ENCODE assay signal across 22 cellular contexts in genomic region chr19:47141695-47142094, GRCh38. TPM values are rescaled to one million over a fixed set of nuclear protein-coding genes. Genes with fewer than 3 reads are reported as not detected.
A peak's percentile ranks its signal among the peaks of the same experiment; 100 is the strongest.
DNase-seq lines count a peak whose midpoint lies in the region; ATAC-seq and TF ChIP-seq lines count a peak whose summit lies in the region.
"Had no signal": no experiment of that assay in that cellular context is flagged by ENCODE, and none has a peak within 500 bp of the region (broad histone marks: within the 10 kb centered on the region; RNA-seq: fewer than 3 reads in every experiment).

No MANE protein-coding gene starts in this region.

- no peak overlapping the region for H3K4me3 Mint-ChIP-seq in activated CD4-positive, alpha-beta memory T cell treated with anti-CD3 and anti-CD28 coated beads for 36 hours
- H3K4me3 Mint-ChIP-seq in activated CD4-positive, alpha-beta memory T cell treated with anti-CD3 and anti-CD28 coated beads, Interleukin-2, amount 10 ng/mL, durations not matched to agents 7 days and 5 days, result no peak overlapping the region
- H3K4me3 Mint-ChIP-seq in type B pancreatic cell, result no peak overlapping the region
- H3K4me3 Mint-ChIP-seq in natural killer cell treated with Interleukin-12 subunit alpha and Interleukin-12 subunit beta and Interleukin-15 and Interleukin-18, amount 100 ng/mL, for 72 hours, result no peak overlapping the region
- H3K4me3 Mint-ChIP-seq: activated naive CD4-positive, alpha-beta T cell treated with anti-CD3 and anti-CD28 coated beads for 36 hours; neural crest cell; stimulated activated naive CD8-positive, alpha-beta T cell treated with anti-CD3 and anti-CD28 coated beads, Interleukin-15, Interleukin-2, amounts not matched to agents 100 ng/mL and 50 ng/mL, for 24 hours had no signal

- H3K4me3 ChIP-seq in SJSA1 (no peak overlapping the region), fibroblast of villous mesenchyme (ENCODE audit: low read depth, low read length) (no peak overlapping the region), Karpas-422 (ENCODE audit: low read length) (no peak overlapping the region)
- H3K4me3 ChIP-seq: BLaER1, upper lobe of left lung had no signal

- H2AFZ ChIP-seq in Karpas-422 (ENCODE audit: low read length), result no peak overlapping the region

- H3K4me1 ChIP-seq in SJSA1 (replicated peaks) (peaks cover 21% of the 10 kb centered on the region), Karpas-422 (ENCODE audit: low read length) (no peaks in the 10 kb centered on the region)

- H3K36me3 ChIP-seq in SJSA1, result peaks cover 80% of the 10 kb centered on the region
- H3K36me3 ChIP-seq in Karpas-422 (ENCODE audit: insufficient read depth, low read length), result peaks cover 34% of the 10 kb centered on the region

- no peak for ATAC-seq in HG03432 (IDR thresholded peaks at IDR 0.05; ENCODE audit: unreplicated experiment)
- ATAC-seq in natural killer cell treated with Interleukin-12 subunit alpha and Interleukin-12 subunit beta and Interleukin-15 and Interleukin-18, amount 100 ng/mL, for 72 hours, result no peak

- H3K4me1 Mint-ChIP-seq in activated CD4-positive, alpha-beta memory T cell treated with anti-CD3 and anti-CD28 coated beads for 36 hours (ENCODE audit: low read depth), result peaks cover 56% of the 10 kb centered on the region
- H3K4me1 Mint-ChIP-seq in activated CD4-positive, alpha-beta memory T cell treated with anti-CD3 and anti-CD28 coated beads, Interleukin-2, amount 10 ng/mL, durations not matched to agents 7 days and 5 days, result peaks cover 50% of the 10 kb centered on the region
- peaks cover 10% of the 10 kb centered on the region for H3K4me1 Mint-ChIP-seq in type B pancreatic cell (ENCODE audit: unreplicated experiment)
- H3K4me1 Mint-ChIP-seq in natural killer cell treated with Interleukin-12 subunit alpha and Interleukin-12 subunit beta and Interleukin-15 and Interleukin-18, amount 100 ng/mL, for 72 hours (ENCODE audit: low read depth in 2 of 2), result peaks cover 23 to 25% of the 10 kb centered on the region in 2 donors

- TF ChIP-seq CTCF in fibroblast of villous mesenchyme (IDR thresholded peaks at IDR 0.05; ENCODE audit: insufficient read depth, low read depth, low read length) (no peak), type B pancreatic cell (conservative IDR thresholded peaks at IDR 0.05) (no peak)

- no peaks in the 10 kb centered on the region for H3K27me3 ChIP-seq in SJSA1 (replicated peaks)
- H3K27me3 ChIP-seq in Karpas-422 (ENCODE audit: low read length), result no peaks in the 10 kb centered on the region
- H3K27me3 ChIP-seq: BLaER1, upper lobe of left lung had no signal

- H3K9me3 ChIP-seq in SJSA1 (replicated peaks) (no peaks in the 10 kb centered on the region), Karpas-422 (ENCODE audit: low read length) (no peaks in the 10 kb centered on the region)
- H3K9me3 ChIP-seq: BLaER1, upper lobe of left lung had no signal

- H3K9me2 ChIP-seq in Karpas-422 (replicated peaks; ENCODE audit: insufficient read depth, low read length), result no peaks in the 10 kb centered on the region

- POLR2A ChIA-PET in activated CD4-positive, alpha-beta memory T cell treated with anti-CD3 and anti-CD28 coated beads for 36 hours (lab: Charles Lee), result interaction anchor here (1.1 kb wide), 1 partner anchor 11 kb away, joined by 3 read pairs; the partner anchor contains the start of gene SAE1
- POLR2A ChIA-PET in activated CD4-positive, alpha-beta memory T cell treated with anti-CD3 and anti-CD28 coated beads, Interleukin-2, amount 10 ng/mL, durations not matched to agents 7 days and 5 days (lab: Charles Lee), result interaction anchor here (0.8 kb wide), 2 partner anchors 10 to 15 kb away, joined by 3 to 4 read pairs; no protein-coding TSS in a partner anchor

- no peak overlapping the region for H3K9ac ChIP-seq in Karpas-422 (ENCODE audit: low read length)
- H3K9ac ChIP-seq: BLaER1 had no signal

- no peaks in the 10 kb centered on the region for H3K9me3 Mint-ChIP-seq in activated CD4-positive, alpha-beta memory T cell treated with anti-CD3 and anti-CD28 coated beads for 36 hours
- no peaks in the 10 kb centered on the region for H3K9me3 Mint-ChIP-seq in activated CD4-positive, alpha-beta memory T cell treated with anti-CD3 and anti-CD28 coated beads, Interleukin-2, amount 10 ng/mL, durations not matched to agents 7 days and 5 days
- H3K9me3 Mint-ChIP-seq in type B pancreatic cell, result no peaks in the 10 kb centered on the region
- H3K9me3 Mint-ChIP-seq in natural killer cell treated with Interleukin-12 subunit alpha and Interleukin-12 subunit beta and Interleukin-15 and Interleukin-18, amount 100 ng/mL, for 72 hours, result no peaks in the 10 kb centered on the region
- H3K9me3 Mint-ChIP-seq: activated naive CD4-positive, alpha-beta T cell treated with anti-CD3 and anti-CD28 coated beads for 36 hours; neural crest cell; stimulated activated naive CD8-positive, alpha-beta T cell treated with anti-CD3 and anti-CD28 coated beads, Interleukin-15, Interleukin-2, amounts not matched to agents 100 ng/mL and 50 ng/mL, for 24 hours had no signal

- peaks cover 87% of the 10 kb centered on the region for H3K79me2 ChIP-seq in Karpas-422 (ENCODE audit: low read length)

- peak overlapping the region; percentile 28 for H3K27ac Mint-ChIP-seq in activated CD4-positive, alpha-beta memory T cell treated with anti-CD3 and anti-CD28 coated beads for 36 hours
- H3K27ac Mint-ChIP-seq in activated CD4-positive, alpha-beta memory T cell treated with anti-CD3 and anti-CD28 coated beads, Interleukin-2, amount 10 ng/mL, durations not matched to agents 7 days and 5 days, result no peak overlapping the region
- peak overlapping the region; percentile 64 for H3K27ac Mint-ChIP-seq in type B pancreatic cell
- no peak overlapping the region for H3K27ac Mint-ChIP-seq in natural killer cell treated with Interleukin-12 subunit alpha and Interleukin-12 subunit beta and Interleukin-15 and Interleukin-18, amount 100 ng/mL, for 72 hours

- CTCF ChIA-PET in activated CD4-positive, alpha-beta memory T cell treated with anti-CD3 and anti-CD28 coated beads for 36 hours (lab: Charles Lee), result interaction anchor here (1.0 to 1.6 kb wide), 2 partner anchors 11 to 16 kb away, joined by 3 read pairs; no protein-coding TSS in a partner anchor
- CTCF ChIA-PET in activated CD4-positive, alpha-beta memory T cell treated with anti-CD3 and anti-CD28 coated beads, Interleukin-2, amount 10 ng/mL, durations not matched to agents 7 days and 5 days (lab: Charles Lee), result interaction anchor here (1.3 kb wide), 1 partner anchor 102 kb away, joined by 3 read pairs; no protein-coding TSS in a partner anchor

- intact Hi-C loops in activated CD4-positive, alpha-beta memory T cell treated with anti-CD3 and anti-CD28 coated beads for 36 hours (cut with micrococcal nuclease), result no loop called here

- H3K4me2 ChIP-seq in Karpas-422 (ENCODE audit: low read depth, low read length, poor library complexity, severe bottlenecking), result no peak overlapping the region
- H3K4me2 ChIP-seq: BLaER1 had no signal

- H3K36me3 Mint-ChIP-seq in activated CD4-positive, alpha-beta memory T cell treated with anti-CD3 and anti-CD28 coated beads for 36 hours, result peaks cover 43% of the 10 kb centered on the region
- H3K36me3 Mint-ChIP-seq in activated CD4-positive, alpha-beta memory T cell treated with anti-CD3 and anti-CD28 coated beads, Interleukin-2, amount 10 ng/mL, durations not matched to agents 7 days and 5 days (ENCODE audit: low read depth), result peaks cover 54% of the 10 kb centered on the region
- peaks cover 23% of the 10 kb centered on the region for H3K36me3 Mint-ChIP-seq in type B pancreatic cell
- peaks cover 12% of the 10 kb centered on the region for H3K36me3 Mint-ChIP-seq in natural killer cell treated with Interleukin-12 subunit alpha and Interleukin-12 subunit beta and Interleukin-15 and Interleukin-18, amount 100 ng/mL, for 72 hours

- DNase-seq in activated CD4-positive, alpha-beta memory T cell treated with anti-CD3 and anti-CD28 coated beads for 36 hours, result no peak
- no peak for DNase-seq in activated CD4-positive, alpha-beta memory T cell treated with anti-CD3 and anti-CD28 coated beads, Interleukin-2, amount 10 ng/mL, durations not matched to agents 7 days and 5 days
- DNase-seq in SJSA1 (ENCODE audit: low read depth in 1 of 2, low spot score in 2 of 2) (no peak), fibroblast of villous mesenchyme (ENCODE audit: low read depth) (peak; percentile 31), type B pancreatic cell (ENCODE audit: extremely low spot score, unreplicated experiment) (no peak), Karpas-422 (no peak)
- no peak for DNase-seq in natural killer cell treated with Interleukin-12 subunit alpha and Interleukin-12 subunit beta and Interleukin-15 and Interleukin-18, amount 100 ng/mL, for 72 hours (ENCODE audit: low spot score)
- DNase-seq: activated naive CD4-positive, alpha-beta T cell treated with anti-CD3 and anti-CD28 coated beads for 36 hours; effector memory CD4-positive, alpha-beta T cell; KG1; midbrain; NCI-H187 treated with DMSO at 0.1 percent for 48 hours; NCI-H2227 treated with DMSO at 0.1 percent for 48 hours; small intestine; stimulated activated CD4-positive, alpha-beta T cell treated with anti-CD3 and anti-CD28 coated beads, Interleukin-2, amount 100 ng/mL, for 48 hours; upper lobe of left lung; WERI-Rb-1 had no signal

- no peaks in the 10 kb centered on the region for H3K27me3 Mint-ChIP-seq in activated CD4-positive, alpha-beta memory T cell treated with anti-CD3 and anti-CD28 coated beads for 36 hours
- no peaks in the 10 kb centered on the region for H3K27me3 Mint-ChIP-seq in activated CD4-positive, alpha-beta memory T cell treated with anti-CD3 and anti-CD28 coated beads, Interleukin-2, amount 10 ng/mL, durations not matched to agents 7 days and 5 days
- H3K27me3 Mint-ChIP-seq in type B pancreatic cell, result no peaks in the 10 kb centered on the region
- H3K27me3 Mint-ChIP-seq in natural killer cell treated with Interleukin-12 subunit alpha and Interleukin-12 subunit beta and Interleukin-15 and Interleukin-18, amount 100 ng/mL, for 72 hours, result no peaks in the 10 kb centered on the region
- H3K27me3 Mint-ChIP-seq: progenitor cell of endocrine pancreas; stimulated activated naive CD8-positive, alpha-beta T cell treated with anti-CD3 and anti-CD28 coated beads, Interleukin-15, Interleukin-2, amounts not matched to agents 100 ng/mL and 50 ng/mL, for 24 hours had no signal

- peaks cover 20% of the 10 kb centered on the region; the same call in 1 of the 2 replicates for H4K20me1 ChIP-seq in Karpas-422 (ENCODE audit: insufficient read depth, low read depth, low read length)

- H3K27ac ChIP-seq in SJSA1 (0 out of 2 replicates have a peak overlapping the region, but pooled peaks have one; percentile 24), Karpas-422 (ENCODE audit: low read length) (no peak overlapping the region)
- H3K27ac ChIP-seq: BLaER1, upper lobe of left lung, WERI-Rb-1 had no signal

RNA-seq across cellular contexts. Expression of gene SAE1, which starts 11.1 kb away (rescaled TPM):
- 100 to 1,000 TPM; 154 to 157 TPM for total RNA-seq in activated CD4-positive, alpha-beta memory T cell treated with anti-CD3 and anti-CD28 coated beads for 36 hours
- 100 to 1,000 TPM; 150 TPM for total RNA-seq in activated CD4-positive, alpha-beta memory T cell treated with anti-CD3 and anti-CD28 coated beads, Interleukin-2, amount 10 ng/mL, durations not matched to agents 7 days and 5 days
- 321 and 324 TPM in 2 replicates for total RNA-seq in SJSA1 (2014; rRNA removed; shearing (Covaris generic))
- total RNA-seq in fibroblast of villous mesenchyme (155 and 160 TPM in 2 replicates), type B pancreatic cell (ENCODE audit: low replicate concordance) (102 and 155 TPM in 2 replicates)
- total RNA-seq in Karpas-422 (2014; rRNA removed; shearing (Covaris generic); ENCODE audit: low replicate concordance), result 47.5 and 83.0 TPM in 2 replicates
- 100 to 1,000 TPM in 1 of 2 donors, 10 to 100 TPM in 1; 95.6 to 158 TPM for total RNA-seq in natural killer cell treated with Interleukin-12 subunit alpha and Interleukin-12 subunit beta and Interleukin-15 and Interleukin-18, amount 100 ng/mL, for 72 hours

RNA-seq across cellular contexts. Expression of gene ZC3H4, which starts 28.1 kb away (rescaled TPM):
- total RNA-seq in activated CD4-positive, alpha-beta memory T cell treated with anti-CD3 and anti-CD28 coated beads for 36 hours, result 10 to 100 TPM; 77.1 to 78.6 TPM
- total RNA-seq in activated CD4-positive, alpha-beta memory T cell treated with anti-CD3 and anti-CD28 coated beads, Interleukin-2, amount 10 ng/mL, durations not matched to agents 7 days and 5 days, result 100 to 1,000 TPM in 1 of 2 experiments, 10 to 100 TPM in 1; 98.3 to 104 TPM
- total RNA-seq in SJSA1 (2014; rRNA removed; shearing (Covaris generic)), result 6.8 and 11.1 TPM in 2 replicates
- 16.0 and 16.8 TPM in 2 replicates for total RNA-seq in fibroblast of villous mesenchyme
- 59.9 and 71.4 TPM in 2 replicates for total RNA-seq in type B pancreatic cell (ENCODE audit: low replicate concordance)
- total RNA-seq in Karpas-422 (2014; rRNA removed; shearing (Covaris generic); ENCODE audit: low replicate concordance), result 13.0 and 29.4 TPM in 2 replicates
- 100 to 1,000 TPM; 150 to 169 TPM for total RNA-seq in natural killer cell treated with Interleukin-12 subunit alpha and Interleukin-12 subunit beta and Interleukin-15 and Interleukin-18, amount 100 ng/mL, for 72 hours

Comparison
In these comparisons a context has a peak if more than half of its experiments do, and no peak if none do; other contexts are left out.
1. H3K27ac Mint-ChIP-seq: peak in activated CD4-positive, alpha-beta memory T cell treated with anti-CD3 and anti-CD28 coated beads for 36 hours (single experiment) and type B pancreatic cell (single experiment); none in activated CD4-positive, alpha-beta memory T cell treated with anti-CD3 and anti-CD28 coated beads, Interleukin-2, amount 10 ng/mL, durations not matched to agents 7 days and 5 days (single experiment) and natural killer cell treated with Interleukin-12 subunit alpha and Interleukin-12 subunit beta and Interleukin-15 and Interleukin-18, amount 100 ng/mL, for 72 hours (0 of 2).